In the genomic region with DNA sequence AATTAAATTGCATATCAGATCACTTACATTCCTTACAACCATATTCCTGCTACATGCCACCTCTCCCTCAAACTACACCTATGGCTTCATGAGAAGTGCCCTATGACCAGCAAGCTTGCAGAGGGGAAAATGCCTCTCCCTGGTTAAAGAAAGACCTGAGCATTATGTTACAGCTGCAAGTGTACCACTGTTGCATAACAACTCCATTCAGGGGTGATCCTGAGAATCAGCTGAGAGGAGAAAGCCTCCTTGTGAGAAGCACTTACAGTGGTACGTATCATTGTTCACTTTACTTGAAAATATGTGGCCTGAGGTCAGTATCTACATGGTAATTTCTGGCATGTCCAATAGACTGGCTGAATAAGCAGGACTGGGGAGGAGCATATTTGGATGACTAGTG, we compare ENCODE assay signal across 1 cellular context.
TF ChIP-seq lines count a peak whose summit lies in the region.

No MANE protein-coding gene starts in this region.

TF ChIP-seq in IMR-90, 13 proteins besides CTCF, POLR2A, EP300 and RAD21 (continued from another document):
- TF ChIP-seq MAFK (IDR thresholded peaks at IDR 0.05; ENCODE audit: low read depth, low read length) (no peak), RCOR1 (IDR thresholded peaks at IDR 0.05; ENCODE audit: insufficient replicate concordance, low read length) (no peak), BHLHE40 (IDR thresholded peaks at IDR 0.05; ENCODE audit: low read depth, low read length) (no peak), MAZ (IDR thresholded peaks at IDR 0.05; ENCODE audit: borderline replicate concordance, low read depth, low read length) (no peak)
- TF ChIP-seq, protein P1, sequence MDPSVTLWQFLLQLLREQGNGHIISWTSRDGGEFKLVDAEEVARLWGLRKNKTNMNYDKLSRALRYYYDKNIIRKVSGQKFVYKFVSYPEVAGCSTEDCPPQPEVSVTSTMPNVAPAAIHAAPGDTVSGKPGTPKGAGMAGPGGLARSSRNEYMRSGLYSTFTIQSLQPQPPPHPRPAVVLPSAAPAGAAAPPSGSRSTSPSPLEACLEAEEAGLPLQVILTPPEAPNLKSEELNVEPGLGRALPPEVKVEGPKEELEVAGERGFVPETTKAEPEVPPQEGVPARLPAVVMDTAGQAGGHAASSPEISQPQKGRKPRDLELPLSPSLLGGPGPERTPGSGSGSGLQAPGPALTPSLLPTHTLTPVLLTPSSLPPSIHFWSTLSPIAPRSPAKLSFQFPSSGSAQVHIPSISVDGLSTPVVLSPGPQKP (IDR thresholded peaks at IDR 0.05; ENCODE audit: borderline replicate concordance, low read depth, low read length): no peak
TF ChIP-seq in IMR-90: peak in this region for 0.
